ENCODE assay signal across 9 cellular contexts in genomic region chr17:3754458-3755334, GRCh38. TPM values are rescaled to one million over a fixed set of nuclear protein-coding genes. Genes with fewer than 3 reads are reported as not detected.
DNase-seq lines count a peak whose midpoint lies in the region; ATAC-seq and TF ChIP-seq lines count a peak whose summit lies in the region.
"Had no signal": no experiment of that assay in that cellular context is flagged by ENCODE, and none has a peak within 500 bp of the region (broad histone marks: within the 10 kb centered on the region; RNA-seq: fewer than 3 reads in every experiment).

No MANE protein-coding gene starts in this region.

- H3K27ac ChIP-seq in CD8-positive, alpha-beta memory T cell (ENCODE audit: low read depth, low read length), result peak overlapping the region; percentile 59
- H3K27ac ChIP-seq in osteoblast (ENCODE audit: low read depth, low read length), result no peak overlapping the region
- H3K27ac ChIP-seq: cardiac muscle cell had no signal

- no peak overlapping the region for H3K4me2 ChIP-seq in osteoblast (ENCODE audit: insufficient read depth, low read length)

- no peaks in the 10 kb centered on the region for H3K9me3 ChIP-seq in CD8-positive, alpha-beta memory T cell (ENCODE audit: low read length)
- peaks cover 3% of the 10 kb centered on the region for H3K9me3 ChIP-seq in osteoblast (ENCODE audit: low read depth, low read length)

- peaks cover 0 to 31% (median 2%) of the 10 kb centered on the region in 3 donors for H3K36me3 Mint-ChIP-seq in CD8-positive, alpha-beta memory T cell

- ATAC-seq in HG03442 (IDR thresholded peaks at IDR 0.05; ENCODE audit: unreplicated experiment) (no peak), HG02938 (IDR thresholded peaks at IDR 0.05; ENCODE audit: unreplicated experiment) (no peak)

- H3K4me1 ChIP-seq in CD8-positive, alpha-beta memory T cell (ENCODE audit: insufficient read depth, low read length), result peaks cover 31% of the 10 kb centered on the region
- H3K4me1 ChIP-seq in osteoblast (ENCODE audit: insufficient read depth, low read length), result no peaks in the 10 kb centered on the region

- TF ChIP-seq CTCF in epithelial cell of proximal tubule (conservative IDR thresholded peaks at IDR 0.05; ENCODE audit: low read depth, low read length), result no peak
- no peak for TF ChIP-seq CTCF in osteoblast (IDR thresholded peaks at IDR 0.05; ENCODE audit: extremely low read depth, low read depth, low read length)

- CTCF ChIA-PET in CD8-positive, alpha-beta memory T cell (lab: Charles Lee), result interaction anchor here (1.0 to 9.8 kb wide), 4 partner anchors 17 to 91 kb away, joined by 3 to 85 read pairs (median 5); partner anchors contain the start of gene NCBP3

- peak overlapping the region; percentile 37 for H3K4me3 ChIP-seq in CD8-positive, alpha-beta memory T cell (ENCODE audit: low read length)
- H3K4me3 ChIP-seq in epithelial cell of proximal tubule (ENCODE audit: low read depth, low read length), result peak overlapping the region; percentile 40
- H3K4me3 ChIP-seq in osteoblast (ENCODE audit: insufficient read depth, low read length), result no peak overlapping the region
- H3K4me3 ChIP-seq: cardiac muscle cell had no signal

- DNase-seq in CD8-positive, alpha-beta memory T cell, result peak; percentile 69 to 88 (median 78)
- DNase-seq in NCI-H1417 (lab: John Stamatoyannopoulos, UW) (peak; percentile 91 to 97 (median 95)), epithelial cell of proximal tubule (ENCODE audit: low read depth) (no peak), osteoblast (ENCODE audit: insufficient read length, low spot score, missing footprints) (peak; percentile 77), pons (ENCODE audit: low spot score) (no peak)
- DNase-seq in activated CD4-positive, alpha-beta T cell treated with anti-CD3 and anti-CD28 coated beads, Interleukin-2, amount 50 U/mL, for 48 hours, result peak; percentile 59 to 60

- H3K27me3 Mint-ChIP-seq in CD8-positive, alpha-beta memory T cell, result no peaks in the 10 kb centered on the region

- H3K27me3 ChIP-seq in CD8-positive, alpha-beta memory T cell (ENCODE audit: insufficient read depth, low read length, poor library complexity, severe bottlenecking), result no peaks in the 10 kb centered on the region
- no peaks in the 10 kb centered on the region for H3K27me3 ChIP-seq in osteoblast (ENCODE audit: insufficient read depth, low read length)
- H3K27me3 ChIP-seq: cardiac muscle cell had no signal

- H3K4me3 Mint-ChIP-seq in CD8-positive, alpha-beta memory T cell, result peak overlapping the region in 3 of 7 donors; percentile 19 to 83 (median 30)

- no peak overlapping the region for H2AFZ ChIP-seq in osteoblast (ENCODE audit: low read length)

- peak overlapping the region in 4 of 8 donors; percentile 42 to 83 (median 64) for H3K27ac Mint-ChIP-seq in CD8-positive, alpha-beta memory T cell

- POLR2A ChIA-PET in CD8-positive, alpha-beta memory T cell (lab: Charles Lee), result interaction anchor here (0.5 to 1.3 kb wide), 4 partner anchors 33 to 1990 kb away, joined by 3 to 6 read pairs (median 4); partner anchors contain the start of gene NCBP3

- no peaks in the 10 kb centered on the region for H3K79me2 ChIP-seq in osteoblast (ENCODE audit: insufficient read depth, low read length)

- H3K9me3 Mint-ChIP-seq in CD8-positive, alpha-beta memory T cell, result no peaks in the 10 kb centered on the region

- no peaks in the 10 kb centered on the region for H3K36me3 ChIP-seq in CD8-positive, alpha-beta memory T cell (ENCODE audit: insufficient read depth, low read length)
- H3K36me3 ChIP-seq in osteoblast (ENCODE audit: insufficient read depth, low read length), result no peaks in the 10 kb centered on the region
- H3K36me3 ChIP-seq: cardiac muscle cell had no signal

- peaks cover 23 to 45% (median 25%) of the 10 kb centered on the region in 3 donors for H3K4me1 Mint-ChIP-seq in CD8-positive, alpha-beta memory T cell

- no peaks in the 10 kb centered on the region for H4K20me1 ChIP-seq in osteoblast (ENCODE audit: insufficient read depth, low read length)

RNA-seq across cellular contexts. Expression of gene HASPIN, which starts 31.0 kb away (rescaled TPM):
- total RNA-seq in CD8-positive, alpha-beta memory T cell, result 10 to 100 TPM; 16.0 to 16.6 TPM
- 0.09 TPM for polyA plus RNA-seq in CD8-positive, alpha-beta memory T cell
- total RNA-seq in epithelial cell of proximal tubule (12.3 and 15.4 TPM in 2 replicates), osteoblast (1.4 and 1.5 TPM in 2 replicates)

RNA-seq across cellular contexts. Expression of gene ITGAE, which starts 46.3 kb away (rescaled TPM):
- 10 to 100 TPM; 46.6 to 47.3 TPM for total RNA-seq in CD8-positive, alpha-beta memory T cell
- 66.6 TPM for polyA plus RNA-seq in CD8-positive, alpha-beta memory T cell
- total RNA-seq in epithelial cell of proximal tubule (36.0 and 61.0 TPM in 2 replicates), osteoblast (10.5 and 12.4 TPM in 2 replicates)

RNA-seq across cellular contexts. Expression of gene P2RX5, which starts 58.7 kb away (rescaled TPM):
- total RNA-seq in CD8-positive, alpha-beta memory T cell, result 10 to 100 TPM in 1 of 2 experiments, 1 to 10 TPM in 1; 9.8 to 12.0 TPM
- 37.4 TPM for polyA plus RNA-seq in CD8-positive, alpha-beta memory T cell
- 2.3 and 4.8 TPM in 2 replicates for total RNA-seq in epithelial cell of proximal tubule
- 0.36 TPM in 1 of 2 replicates, not detected in the other for total RNA-seq in osteoblast

Comparison
In these comparisons a context has a peak if more than half of its experiments do, and no peak if none do; other contexts are left out.
1. DNase-seq: peak in CD8-positive, alpha-beta memory T cell (5 of 5), NCI-H1417 (3 of 3), activated CD4-positive, alpha-beta T cell treated with anti-CD3 and anti-CD28 coated beads, Interleukin-2, amount 50 U/mL, for 48 hours (2 of 2) and osteoblast (single experiment); none in epithelial cell of proximal tubule (single experiment) and pons (single experiment).